ENCODE assay signal across 20 cellular contexts in the genomic region with DNA sequence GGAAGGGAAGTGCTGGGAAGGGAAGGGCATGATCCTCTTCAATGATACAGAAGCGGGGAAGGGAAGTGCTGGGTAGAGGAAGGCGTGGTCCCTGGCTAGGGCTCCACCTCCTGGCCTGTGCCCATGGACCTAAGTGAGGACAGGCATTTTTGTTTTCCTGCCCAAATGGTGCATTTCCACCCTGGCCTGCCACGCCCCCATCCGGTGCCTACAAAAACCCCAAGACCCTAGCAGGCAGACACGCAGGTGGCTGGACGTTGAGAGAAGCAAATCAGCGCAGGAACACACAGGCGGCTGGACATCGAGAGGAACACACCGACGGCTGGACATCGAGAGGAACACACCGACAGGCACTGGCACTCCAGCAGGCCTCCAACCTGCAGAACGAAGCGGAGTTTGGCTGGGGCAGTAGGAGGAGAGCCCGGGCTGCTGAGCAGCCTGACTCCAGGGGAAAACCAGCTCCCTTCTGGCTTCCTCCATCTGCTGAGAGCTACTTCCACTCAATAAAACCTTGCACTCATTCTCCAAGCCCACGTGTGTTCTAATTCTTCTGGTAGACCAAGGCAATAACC.
"Had no signal": no experiment of that assay in that cellular context is flagged by ENCODE, and none has a peak within 500 bp of the region (broad histone marks: within the 10 kb centered on the region; RNA-seq: fewer than 3 reads in every experiment).

No MANE protein-coding gene starts in this region.

- H3K4me3 ChIP-seq: breast epithelium, esophagus muscularis mucosa, gastrocnemius medialis, spleen, thoracic aorta had no signal

- H3K27ac ChIP-seq: breast epithelium, esophagus muscularis mucosa, gastrocnemius medialis, spleen, thoracic aorta had no signal

- ATAC-seq: activated CD4-positive, alpha-beta T cell treated with anti-CD3 and anti-CD28 coated beads for 36 hours; effector memory CD8-positive, alpha-beta T cell; gastrocnemius medialis; left colon had no signal

- H3K27ac Mint-ChIP-seq: activated B cell treated with CpG ODN at 0.5 μM for 24 hours; activated CD4-positive, alpha-beta memory T cell treated with anti-CD3 and anti-CD28 coated beads for 36 hours; activated CD4-positive, alpha-beta T cell treated with anti-CD3 and anti-CD28 coated beads for 36 hours; activated naive CD4-positive, alpha-beta T cell treated with anti-CD3 and anti-CD28 coated beads for 36 hours; activated naive CD8-positive, alpha-beta T cell treated with anti-CD3 and anti-CD28 coated beads, Interleukin-2, amount 10 ng/mL, durations not matched to agents 7 days and 5 days; naive B cell; type B pancreatic cell had no signal

- H3K4me3 Mint-ChIP-seq: activated B cell treated with CpG ODN at 0.5 μM for 24 hours; activated CD4-positive, alpha-beta memory T cell treated with anti-CD3 and anti-CD28 coated beads for 36 hours; activated CD4-positive, alpha-beta T cell treated with anti-CD3 and anti-CD28 coated beads for 36 hours; activated naive CD4-positive, alpha-beta T cell treated with anti-CD3 and anti-CD28 coated beads for 36 hours; activated naive CD8-positive, alpha-beta T cell treated with anti-CD3 and anti-CD28 coated beads, Interleukin-2, amount 10 ng/mL, durations not matched to agents 7 days and 5 days; central memory CD8-positive, alpha-beta T cell; effector memory CD8-positive, alpha-beta T cell; naive B cell; neural crest cell; type B pancreatic cell had no signal

- H3K4me1 Mint-ChIP-seq: activated B cell treated with CpG ODN at 0.5 μM for 24 hours; activated CD4-positive, alpha-beta T cell treated with anti-CD3 and anti-CD28 coated beads for 36 hours; activated naive CD8-positive, alpha-beta T cell treated with anti-CD3 and anti-CD28 coated beads, Interleukin-2, amount 10 ng/mL, durations not matched to agents 7 days and 5 days; central memory CD8-positive, alpha-beta T cell; naive B cell had no signal

- H3K9me3 Mint-ChIP-seq: activated B cell treated with CpG ODN at 0.5 μM for 24 hours; activated CD4-positive, alpha-beta memory T cell treated with anti-CD3 and anti-CD28 coated beads for 36 hours; activated naive CD4-positive, alpha-beta T cell treated with anti-CD3 and anti-CD28 coated beads for 36 hours; central memory CD8-positive, alpha-beta T cell; neural crest cell; type B pancreatic cell had no signal

- H3K36me3 ChIP-seq: breast epithelium, esophagus muscularis mucosa, gastrocnemius medialis, spleen, thoracic aorta had no signal

- H3K27me3 Mint-ChIP-seq: activated naive CD8-positive, alpha-beta T cell treated with anti-CD3 and anti-CD28 coated beads, Interleukin-2, amount 10 ng/mL, durations not matched to agents 7 days and 5 days had no signal

- H3K36me3 Mint-ChIP-seq: activated CD4-positive, alpha-beta memory T cell treated with anti-CD3 and anti-CD28 coated beads for 36 hours; activated naive CD8-positive, alpha-beta T cell treated with anti-CD3 and anti-CD28 coated beads, Interleukin-2, amount 10 ng/mL, durations not matched to agents 7 days and 5 days; naive B cell; type B pancreatic cell had no signal

- H3K27me3 ChIP-seq: breast epithelium had no signal

- DNase-seq: activated B cell treated with CpG ODN at 0.5 μM for 24 hours; activated CD4-positive, alpha-beta memory T cell treated with anti-CD3 and anti-CD28 coated beads for 36 hours; activated CD4-positive, alpha-beta T cell treated with anti-CD3 and anti-CD28 coated beads for 36 hours; activated naive CD4-positive, alpha-beta T cell treated with anti-CD3 and anti-CD28 coated beads for 36 hours; activated naive CD8-positive, alpha-beta T cell treated with anti-CD3 and anti-CD28 coated beads, Interleukin-2, amount 10 ng/mL, durations not matched to agents 7 days and 5 days; activated T-cell treated with anti-CD3 and anti-CD28 coated beads, Interleukin-2, amount 50 U/mL, for 48 hours; amniotic stem cell; effector memory CD8-positive, alpha-beta T cell; gastrocnemius medialis; left colon; naive B cell; spleen; stimulated activated CD4-positive, alpha-beta T cell treated with anti-CD3 and anti-CD28 coated beads, Interleukin-4, amount 100 ng/mL, for 1 hour; stimulated activated naive CD4-positive, alpha-beta T cell treated with Interleukin-2 at 50 U/mL for 16 hours had no signal

- H3K4me1 ChIP-seq: breast epithelium, esophagus muscularis mucosa, gastrocnemius medialis, spleen had no signal
